In genomic region chr22:28589102-28589501, GRCh38 we compare ENCODE assay signal across 2 cellular contexts.
A peak's percentile ranks its signal among the peaks of the same experiment; 100 is the strongest.
TF ChIP-seq lines count a peak whose summit lies in the region.

No MANE protein-coding gene starts in this region.

TF ChIP-seq in HepG2, 621 proteins besides CTCF, POLR2A, EP300 and RAD21 (continued from another document):
- TF ChIP-seq, protein P1, sequence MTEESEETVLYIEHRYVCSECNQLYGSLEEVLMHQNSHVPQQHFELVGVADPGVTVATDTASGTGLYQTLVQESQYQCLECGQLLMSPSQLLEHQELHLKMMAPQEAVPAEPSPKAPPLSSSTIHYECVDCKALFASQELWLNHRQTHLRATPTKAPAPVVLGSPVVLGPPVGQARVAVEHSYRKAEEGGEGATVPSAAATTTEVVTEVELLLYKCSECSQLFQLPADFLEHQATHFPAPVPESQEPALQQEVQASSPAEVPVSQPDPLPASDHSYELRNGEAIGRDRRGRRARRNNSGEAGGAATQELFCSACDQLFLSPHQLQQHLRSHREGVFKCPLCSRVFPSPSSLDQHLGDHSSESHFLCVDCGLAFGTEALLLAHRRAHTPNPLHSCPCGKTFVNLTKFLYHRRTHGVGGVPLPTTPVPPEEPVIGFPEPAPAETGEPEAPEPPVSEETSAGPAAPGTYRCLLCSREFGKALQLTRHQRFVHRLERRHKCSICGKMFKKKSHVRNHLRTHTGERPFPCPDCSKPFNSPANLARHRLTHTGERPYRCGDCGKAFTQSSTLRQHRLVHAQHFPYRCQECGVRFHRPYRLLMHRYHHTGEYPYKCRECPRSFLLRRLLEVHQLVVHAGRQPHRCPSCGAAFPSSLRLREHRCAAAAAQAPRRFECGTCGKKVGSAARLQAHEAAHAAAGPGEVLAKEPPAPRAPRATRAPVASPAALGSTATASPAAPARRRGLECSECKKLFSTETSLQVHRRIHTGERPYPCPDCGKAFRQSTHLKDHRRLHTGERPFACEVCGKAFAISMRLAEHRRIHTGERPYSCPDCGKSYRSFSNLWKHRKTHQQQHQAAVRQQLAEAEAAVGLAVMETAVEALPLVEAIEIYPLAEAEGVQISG (CRISPR knock-in tag; IDR thresholded peaks at IDR 0.05), result no peak
- no peak for TF ChIP-seq SP4 (CRISPR knock-in tag; IDR thresholded peaks at IDR 0.05)
- no peak for TF ChIP-seq TBX3 (IDR thresholded peaks at IDR 0.05; ENCODE audit: borderline replicate concordance)
- no peak for TF ChIP-seq ZNF343 (CRISPR knock-in tag; IDR thresholded peaks at IDR 0.05)
- no peak for TF ChIP-seq SOX6 (IDR thresholded peaks at IDR 0.05)
- no peak for TF ChIP-seq SOX6 (CRISPR knock-in tag; IDR thresholded peaks at IDR 0.05)
- no peak for TF ChIP-seq ZNF629 (CRISPR knock-in tag; conservative IDR thresholded peaks at IDR 0.05)
- no peak for TF ChIP-seq ZNF563 (CRISPR knock-in tag; IDR thresholded peaks at IDR 0.05)
- TF ChIP-seq PLRG1 (conservative IDR thresholded peaks at IDR 0.05), result no peak
- TF ChIP-seq SNAPC2 (CRISPR knock-in tag; IDR thresholded peaks at IDR 0.05), result no peak
- TF ChIP-seq, protein P2, sequence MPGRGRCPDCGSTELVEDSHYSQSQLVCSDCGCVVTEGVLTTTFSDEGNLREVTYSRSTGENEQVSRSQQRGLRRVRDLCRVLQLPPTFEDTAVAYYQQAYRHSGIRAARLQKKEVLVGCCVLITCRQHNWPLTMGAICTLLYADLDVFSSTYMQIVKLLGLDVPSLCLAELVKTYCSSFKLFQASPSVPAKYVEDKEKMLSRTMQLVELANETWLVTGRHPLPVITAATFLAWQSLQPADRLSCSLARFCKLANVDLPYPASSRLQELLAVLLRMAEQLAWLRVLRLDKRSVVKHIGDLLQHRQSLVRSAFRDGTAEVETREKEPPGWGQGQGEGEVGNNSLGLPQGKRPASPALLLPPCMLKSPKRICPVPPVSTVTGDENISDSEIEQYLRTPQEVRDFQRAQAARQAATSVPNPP (CRISPR knock-in tag; IDR thresholded peaks at IDR 0.05), result no peak
- TF ChIP-seq SSRP1 (CRISPR knock-in tag; IDR thresholded peaks at IDR 0.05), result no peak
- no peak for TF ChIP-seq ZNF552 (CRISPR knock-in tag; IDR thresholded peaks at IDR 0.05; ENCODE audit: borderline replicate concordance)
- no peak for TF ChIP-seq THAP9 (CRISPR knock-in tag; IDR thresholded peaks at IDR 0.05; ENCODE audit: borderline replicate concordance)
- TF ChIP-seq HNF4A (CRISPR knock-in tag; IDR thresholded peaks at IDR 0.05), result no peak

TF ChIP-seq in K562, 482 proteins besides CTCF, POLR2A, EP300 and RAD21 (continued from another document and continues in another):
- TF ChIP-seq ZBTB12 (CRISPR knock-in tag; IDR thresholded peaks at IDR 0.05) (0 out of 2 replicates have a peak, but pooled peaks have one; percentile 16), ZNF589 (CRISPR knock-in tag; IDR thresholded peaks at IDR 0.05; ENCODE audit: low read depth) (peak; percentile 60; the same call in 1 of the 2 replicates), TEAD1 (CRISPR knock-in tag; IDR thresholded peaks at IDR 0.05) (peak in 1 of 2 experiments; percentile 77; a peak in 2 of 4 replicates), PYGO2 (tag; IDR thresholded peaks at IDR 0.05) (peak; percentile 81; the same call in 1 of the 2 replicates), ZNF175 (CRISPR knock-in tag; IDR thresholded peaks at IDR 0.05; ENCODE audit: low read depth) (peak; percentile 57; the same call in 1 of the 2 replicates), HMG20B (CRISPR knock-in tag; IDR thresholded peaks at IDR 0.05) (no peak), SMAD3 (CRISPR knock-in tag; conservative IDR thresholded peaks at IDR 0.05) (0 out of 2 replicates have a peak, but pooled peaks have one; percentile 24), ZNF79 (CRISPR knock-in tag; IDR thresholded peaks at IDR 0.05; ENCODE audit: low read depth) (peak; percentile 44; the same call in 1 of the 2 replicates), ZNF239 (CRISPR knock-in tag; IDR thresholded peaks at IDR 0.05) (peak; percentile 24; the same call in 1 of the 2 replicates), DDX20 (tag; IDR thresholded peaks at IDR 0.05; ENCODE audit: low read depth) (peak; percentile 88), GTF2A2 (tag; IDR thresholded peaks at IDR 0.05) (peak; percentile 85), KLF6 (CRISPR knock-in tag; IDR thresholded peaks at IDR 0.05; ENCODE audit: borderline replicate concordance) (peak; percentile 91), ZNF449 (CRISPR knock-in tag; IDR thresholded peaks at IDR 0.05) (peak; percentile 67; the same call in 1 of the 2 replicates), PTRF (tag; IDR thresholded peaks at IDR 0.05) (peak; percentile 85), RFX5 (IDR thresholded peaks at IDR 0.05; ENCODE audit: low read depth, low read length) (no peak), REST (CRISPR knock-in tag; IDR thresholded peaks at IDR 0.05; ENCODE audit: low read depth) (no peak), NR4A1 (CRISPR knock-in tag; IDR thresholded peaks at IDR 0.05) (no peak), NR4A1 (tag; IDR thresholded peaks at IDR 0.05) (peak; percentile 57; the same call in 1 of the 2 replicates), ZNF311 (CRISPR knock-in tag; IDR thresholded peaks at IDR 0.05) (peak; percentile 60; the same call in 1 of the 2 replicates), SMAD4 (CRISPR knock-in tag; conservative IDR thresholded peaks at IDR 0.05) (peak; percentile 85), DMBX1 (CRISPR knock-in tag; IDR thresholded peaks at IDR 0.05; ENCODE audit: borderline replicate concordance) (peak; percentile 95), EHMT2 (IDR thresholded peaks at IDR 0.05) (no peak)
- TF ChIP-seq, protein P3, sequence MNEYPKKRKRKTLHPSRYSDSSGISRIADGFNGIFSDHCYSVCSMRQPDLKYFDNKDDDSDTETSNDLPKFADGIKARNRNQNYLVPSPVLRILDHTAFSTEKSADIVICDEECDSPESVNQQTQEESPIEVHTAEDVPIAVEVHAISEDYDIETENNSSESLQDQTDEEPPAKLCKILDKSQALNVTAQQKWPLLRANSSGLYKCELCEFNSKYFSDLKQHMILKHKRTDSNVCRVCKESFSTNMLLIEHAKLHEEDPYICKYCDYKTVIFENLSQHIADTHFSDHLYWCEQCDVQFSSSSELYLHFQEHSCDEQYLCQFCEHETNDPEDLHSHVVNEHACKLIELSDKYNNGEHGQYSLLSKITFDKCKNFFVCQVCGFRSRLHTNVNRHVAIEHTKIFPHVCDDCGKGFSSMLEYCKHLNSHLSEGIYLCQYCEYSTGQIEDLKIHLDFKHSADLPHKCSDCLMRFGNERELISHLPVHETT (CRISPR knock-in tag; conservative IDR thresholded peaks at IDR 0.05 in 1 of 2, IDR thresholded peaks at IDR 0.05 in 1 of 2), result peak in 1 of 2 experiments; percentile 79; a peak in 2 of 4 replicates
- TF ChIP-seq, protein P4, sequence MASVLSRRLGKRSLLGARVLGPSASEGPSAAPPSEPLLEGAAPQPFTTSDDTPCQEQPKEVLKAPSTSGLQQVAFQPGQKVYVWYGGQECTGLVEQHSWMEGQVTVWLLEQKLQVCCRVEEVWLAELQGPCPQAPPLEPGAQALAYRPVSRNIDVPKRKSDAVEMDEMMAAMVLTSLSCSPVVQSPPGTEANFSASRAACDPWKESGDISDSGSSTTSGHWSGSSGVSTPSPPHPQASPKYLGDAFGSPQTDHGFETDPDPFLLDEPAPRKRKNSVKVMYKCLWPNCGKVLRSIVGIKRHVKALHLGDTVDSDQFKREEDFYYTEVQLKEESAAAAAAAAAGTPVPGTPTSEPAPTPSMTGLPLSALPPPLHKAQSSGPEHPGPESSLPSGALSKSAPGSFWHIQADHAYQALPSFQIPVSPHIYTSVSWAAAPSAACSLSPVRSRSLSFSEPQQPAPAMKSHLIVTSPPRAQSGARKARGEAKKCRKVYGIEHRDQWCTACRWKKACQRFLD (CRISPR knock-in tag; IDR thresholded peaks at IDR 0.05), result peak; percentile 83
- TF ChIP-seq, protein P5, sequence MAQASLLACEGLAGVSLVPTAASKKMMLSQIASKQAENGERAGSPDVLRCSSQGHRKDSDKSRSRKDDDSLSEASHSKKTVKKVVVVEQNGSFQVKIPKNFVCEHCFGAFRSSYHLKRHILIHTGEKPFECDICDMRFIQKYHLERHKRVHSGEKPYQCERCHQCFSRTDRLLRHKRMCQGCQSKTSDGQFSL (CRISPR knock-in tag; IDR thresholded peaks at IDR 0.05), result no peak
- TF ChIP-seq, protein P5 (tag; IDR thresholded peaks at IDR 0.05), result peak in 1 of 2 experiments; percentile 84; a peak in 2 of 4 replicates
- TF ChIP-seq, protein P6, sequence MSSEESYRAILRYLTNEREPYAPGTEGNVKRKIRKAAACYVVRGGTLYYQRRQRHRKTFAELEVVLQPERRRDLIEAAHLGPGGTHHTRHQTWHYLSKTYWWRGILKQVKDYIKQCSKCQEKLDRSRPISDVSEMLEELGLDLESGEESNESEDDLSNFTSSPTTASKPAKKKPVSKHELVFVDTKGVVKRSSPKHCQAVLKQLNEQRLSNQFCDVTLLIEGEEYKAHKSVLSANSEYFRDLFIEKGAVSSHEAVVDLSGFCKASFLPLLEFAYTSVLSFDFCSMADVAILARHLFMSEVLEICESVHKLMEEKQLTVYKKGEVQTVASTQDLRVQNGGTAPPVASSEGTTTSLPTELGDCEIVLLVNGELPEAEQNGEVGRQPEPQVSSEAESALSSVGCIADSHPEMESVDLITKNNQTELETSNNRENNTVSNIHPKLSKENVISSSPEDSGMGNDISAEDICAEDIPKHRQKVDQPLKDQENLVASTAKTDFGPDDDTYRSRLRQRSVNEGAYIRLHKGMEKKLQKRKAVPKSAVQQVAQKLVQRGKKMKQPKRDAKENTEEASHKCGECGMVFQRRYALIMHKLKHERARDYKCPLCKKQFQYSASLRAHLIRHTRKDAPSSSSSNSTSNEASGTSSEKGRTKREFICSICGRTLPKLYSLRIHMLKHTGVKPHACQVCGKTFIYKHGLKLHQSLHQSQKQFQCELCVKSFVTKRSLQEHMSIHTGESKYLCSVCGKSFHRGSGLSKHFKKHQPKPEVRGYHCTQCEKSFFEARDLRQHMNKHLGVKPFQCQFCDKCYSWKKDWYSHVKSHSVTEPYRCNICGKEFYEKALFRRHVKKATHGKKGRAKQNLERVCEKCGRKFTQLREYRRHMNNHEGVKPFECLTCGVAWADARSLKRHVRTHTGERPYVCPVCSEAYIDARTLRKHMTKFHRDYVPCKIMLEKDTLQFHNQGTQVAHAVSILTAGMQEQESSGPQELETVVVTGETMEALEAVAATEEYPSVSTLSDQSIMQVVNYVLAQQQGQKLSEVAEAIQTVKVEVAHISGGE (CRISPR knock-in tag; IDR thresholded peaks at IDR 0.05), result 0 out of 6 replicates have a peak, but pooled peaks of 1 of the 3 experiments have one; percentile 41
- TF ChIP-seq, protein P7, sequence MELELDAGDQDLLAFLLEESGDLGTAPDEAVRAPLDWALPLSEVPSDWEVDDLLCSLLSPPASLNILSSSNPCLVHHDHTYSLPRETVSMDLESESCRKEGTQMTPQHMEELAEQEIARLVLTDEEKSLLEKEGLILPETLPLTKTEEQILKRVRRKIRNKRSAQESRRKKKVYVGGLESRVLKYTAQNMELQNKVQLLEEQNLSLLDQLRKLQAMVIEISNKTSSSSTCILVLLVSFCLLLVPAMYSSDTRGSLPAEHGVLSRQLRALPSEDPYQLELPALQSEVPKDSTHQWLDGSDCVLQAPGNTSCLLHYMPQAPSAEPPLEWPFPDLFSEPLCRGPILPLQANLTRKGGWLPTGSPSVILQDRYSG (tag; conservative IDR thresholded peaks at IDR 0.05; ENCODE audit: low read depth), result peak; percentile 81
- TF ChIP-seq, protein P8, sequence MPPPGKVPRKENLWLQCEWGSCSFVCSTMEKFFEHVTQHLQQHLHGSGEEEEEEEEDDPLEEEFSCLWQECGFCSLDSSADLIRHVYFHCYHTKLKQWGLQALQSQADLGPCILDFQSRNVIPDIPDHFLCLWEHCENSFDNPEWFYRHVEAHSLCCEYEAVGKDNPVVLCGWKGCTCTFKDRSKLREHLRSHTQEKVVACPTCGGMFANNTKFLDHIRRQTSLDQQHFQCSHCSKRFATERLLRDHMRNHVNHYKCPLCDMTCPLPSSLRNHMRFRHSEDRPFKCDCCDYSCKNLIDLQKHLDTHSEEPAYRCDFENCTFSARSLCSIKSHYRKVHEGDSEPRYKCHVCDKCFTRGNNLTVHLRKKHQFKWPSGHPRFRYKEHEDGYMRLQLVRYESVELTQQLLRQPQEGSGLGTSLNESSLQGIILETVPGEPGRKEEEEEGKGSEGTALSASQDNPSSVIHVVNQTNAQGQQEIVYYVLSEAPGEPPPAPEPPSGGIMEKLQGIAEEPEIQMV (tag; conservative IDR thresholded peaks at IDR 0.05; ENCODE audit: low read depth), result peak; percentile 63; the same call in 1 of the 2 replicates
